Comparison of ENCODE assay signal across 15 cellular contexts in the genomic region with DNA sequence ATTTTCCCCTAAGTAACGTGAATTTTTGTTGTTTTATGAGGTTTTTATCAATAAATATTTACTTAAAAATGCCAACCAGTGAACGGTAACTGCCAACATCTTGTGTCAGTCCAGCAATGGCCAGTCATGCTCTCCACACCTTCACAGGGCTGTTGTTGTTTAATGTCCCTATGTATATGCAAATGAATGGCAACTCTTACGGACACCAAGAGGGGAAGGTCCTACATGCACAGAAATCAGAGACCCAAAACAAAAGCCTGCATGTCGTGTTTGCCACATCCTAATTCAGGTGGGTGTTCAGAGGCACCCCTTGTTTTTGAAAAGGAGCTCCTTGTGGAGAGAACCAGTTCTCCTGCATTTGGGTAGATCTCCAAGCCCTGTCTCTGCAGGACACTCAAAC. TPM values are rescaled to one million over a fixed set of nuclear protein-coding genes. Genes with fewer than 3 reads are reported as not detected.
DNase-seq lines count a peak whose midpoint lies in the region; ATAC-seq and TF ChIP-seq lines count a peak whose summit lies in the region.
"Had no signal": no experiment of that assay in that cellular context is flagged by ENCODE, and none has a peak within 500 bp of the region (broad histone marks: within the 10 kb centered on the region; RNA-seq: fewer than 3 reads in every experiment).

No MANE protein-coding gene starts in this region.

- no peaks in the 10 kb centered on the region for H4K20me1 ChIP-seq in GM23338 (replicated peaks; ENCODE audit: insufficient read depth)

- H2AFZ ChIP-seq in GM23338: no peak overlapping the region

- H3K4me1 Mint-ChIP-seq in GM23338: peaks cover 32% of the 10 kb centered on the region
- peaks cover 34% of the 10 kb centered on the region for H3K4me1 Mint-ChIP-seq in WTC11

- no peaks in the 10 kb centered on the region for H3F3A ChIP-seq in GM23338 (replicated peaks; ENCODE audit: low read depth)

- peak; percentile 28 for DNase-seq in GM23338 (ENCODE audit: low spot score)
- DNase-seq in WTC11 (ENCODE audit: low spot score): no peak
- no peak for DNase-seq in foreskin fibroblast
- DNase-seq: C1 segment of cervical spinal cord; Calu3; CD4-positive, alpha-beta memory T cell; COR-L47; DMS53; DMS79 treated with DMSO at 0.1 percent for 48 hours; GOT3; H7 had no signal

- H3K4me3 ChIP-seq in GM23338: no peak overlapping the region
- peak overlapping the region; percentile 43; the same call in 1 of the 2 replicates for H3K4me3 ChIP-seq in iPS-20b (ENCODE audit: low read length)
- no peak overlapping the region for H3K4me3 ChIP-seq in foreskin fibroblast (ENCODE audit: low read depth in 1 of 2, low read length in 2 of 2)

- H3K9me3 ChIP-seq in iPS-20b (ENCODE audit: insufficient read depth, low read depth, low read length): no peaks in the 10 kb centered on the region

- H3K27ac Mint-ChIP-seq in GM23338 (peak overlapping the region; percentile 89), WTC11 (peak overlapping the region; percentile 70; the same call in 1 of the 2 replicates)
- H3K27ac Mint-ChIP-seq: CD4-positive, alpha-beta memory T cell had no signal

- H3K27ac ChIP-seq in GM23338 (ENCODE audit: low read depth) (no peak overlapping the region), iPS-20b (ENCODE audit: low read length) (no peak overlapping the region)

- H3K9me2 ChIP-seq in GM23338 (ENCODE audit: insufficient read depth): no peaks in the 10 kb centered on the region

- peak overlapping the region; percentile 34; the same call in 1 of the 2 replicates for H3K9ac ChIP-seq in iPS-20b (ENCODE audit: low read depth, low read length)

- H3K4me2 ChIP-seq in GM23338: peak overlapping the region; percentile 2; the same call in 1 of the 2 replicates

- TF ChIP-seq CTCF in GM23338 (conservative IDR thresholded peaks at IDR 0.05; ENCODE audit: low read depth in 2 of 2) (no peak), WTC11 (IDR thresholded peaks at IDR 0.05) (no peak), foreskin fibroblast (IDR thresholded peaks at IDR 0.05; ENCODE audit: low read depth, low read length) (no peak)

- no peaks in the 10 kb centered on the region for H3K36me3 Mint-ChIP-seq in GM23338 (ENCODE audit: low read depth)
- no peaks in the 10 kb centered on the region for H3K36me3 Mint-ChIP-seq in WTC11

- POLR2A ChIA-PET in WTC11 (lab: Charles Lee): interaction anchor here (0.5 kb wide), 1 partner anchor 16 kb away, joined by 3 read pairs; no protein-coding TSS in a partner anchor

- H3K27me3 ChIP-seq in GM23338 (ENCODE audit: insufficient read depth) (no peaks in the 10 kb centered on the region), iPS-20b (ENCODE audit: insufficient read depth, low read length) (no peaks in the 10 kb centered on the region)

- H3K4me3 Mint-ChIP-seq in GM23338 (no peak overlapping the region), WTC11 (peak overlapping the region; percentile 12; the same call in 1 of the 2 replicates)
- H3K4me3 Mint-ChIP-seq: CD4-positive, alpha-beta memory T cell had no signal

- peaks cover 10% of the 10 kb centered on the region for H3K27me3 Mint-ChIP-seq in GM23338 (ENCODE audit: insufficient read depth, low read depth, poor library complexity)
- H3K27me3 Mint-ChIP-seq in WTC11 (ENCODE audit: low read depth): no peaks in the 10 kb centered on the region; the same call in 1 of the 2 replicates

- no peaks in the 10 kb centered on the region for H3K9me3 Mint-ChIP-seq in GM23338
- H3K9me3 Mint-ChIP-seq in WTC11: no peaks in the 10 kb centered on the region

- H3K4me1 ChIP-seq in GM23338 (ENCODE audit: insufficient read depth): peaks cover 27% of the 10 kb centered on the region
- peaks cover 15% of the 10 kb centered on the region; the same call in 1 of the 2 replicates for H3K4me1 ChIP-seq in iPS-20b (ENCODE audit: insufficient read depth, low read length)

- H3K79me2 ChIP-seq in GM23338 (replicated peaks; ENCODE audit: insufficient read depth): no peaks in the 10 kb centered on the region

- H3K36me3 ChIP-seq in GM23338 (ENCODE audit: insufficient read depth) (no peaks in the 10 kb centered on the region), iPS-20b (ENCODE audit: insufficient read depth, low read depth, low read length) (no peaks in the 10 kb centered on the region)

- ATAC-seq in GM23338: peak; percentile 52
- ATAC-seq in WTC11: peak; percentile 55
- ATAC-seq in HG03565 (IDR thresholded peaks at IDR 0.05; ENCODE audit: unreplicated experiment): no peak
- ATAC-seq in GM21390 (IDR thresholded peaks at IDR 0.05; ENCODE audit: unreplicated experiment): no peak
- ATAC-seq: HCT116 had no signal

- CTCF ChIA-PET in WTC11 (lab: Charles Lee): interaction anchor here (0.5 to 1.7 kb wide), 6 partner anchors 22 to 626 kb away, joined by 3 to 5 read pairs (median 3); no protein-coding TSS in a partner anchor

TF ChIP-seq in WTC11, 78 proteins besides CTCF, POLR2A, EP300 and RAD21 (continues in another document):
- TF ChIP-seq ATF1 (CRISPR knock-in tag; IDR thresholded peaks at IDR 0.05) (no peak), NFE2L1 (CRISPR knock-in tag; IDR thresholded peaks at IDR 0.05) (no peak), CBFB (CRISPR knock-in tag; IDR thresholded peaks at IDR 0.05; ENCODE audit: low read depth) (no peak), ATF6 (CRISPR knock-in tag; IDR thresholded peaks at IDR 0.05) (no peak), STAT6 (CRISPR knock-in tag; conservative IDR thresholded peaks at IDR 0.05; ENCODE audit: low read depth) (no peak), FOXP1 (CRISPR knock-in tag; IDR thresholded peaks at IDR 0.05; ENCODE audit: borderline replicate concordance) (no peak), ZNF219 (CRISPR knock-in tag; IDR thresholded peaks at IDR 0.05; ENCODE audit: borderline replicate concordance) (no peak), GRHL2 (CRISPR knock-in tag; IDR thresholded peaks at IDR 0.05; ENCODE audit: insufficient replicate concordance, severe bottlenecking) (no peak), ZBTB43 (CRISPR knock-in tag; IDR thresholded peaks at IDR 0.05) (no peak), ZNF263 (CRISPR knock-in tag; IDR thresholded peaks at IDR 0.05; ENCODE audit: low read depth) (no peak), ZNF138 (CRISPR knock-in tag; conservative IDR thresholded peaks at IDR 0.05) (no peak), ZNF396 (CRISPR knock-in tag; IDR thresholded peaks at IDR 0.05; ENCODE audit: borderline replicate concordance) (no peak), CREM (CRISPR knock-in tag; IDR thresholded peaks at IDR 0.05) (no peak), ZNF416 (CRISPR knock-in tag; IDR thresholded peaks at IDR 0.05) (no peak), NR1H2 (CRISPR knock-in tag; IDR thresholded peaks at IDR 0.05) (no peak), SMAD4 (CRISPR knock-in tag; IDR thresholded peaks at IDR 0.05) (no peak)

RNA-seq across cellular contexts. Expression of gene FTCDNL1, which starts 4.8 kb away (rescaled TPM):
- total RNA-seq in GM23338 (2014; rRNA removed; shearing (Covaris generic)): 1.7 and 3.3 TPM in 2 replicates
- polyA plus RNA-seq in GM23338 (2016; fragmentation: Nextera tagmentation; extraction: Ambion mirVana): 2.0 and 2.3 TPM in 2 replicates
- 0.85 to 2.1 TPM (median 1.8 TPM) in 3 replicates for total RNA-seq in WTC11 (2021)

RNA-seq across cellular contexts. Expression of gene C2orf69, which starts 55.3 kb away (rescaled TPM):
- total RNA-seq in GM23338 (2014; rRNA removed; shearing (Covaris generic)): 36.6 and 39.2 TPM in 2 replicates
- 31.2 and 33.4 TPM in 2 replicates for polyA plus RNA-seq in GM23338 (2016; fragmentation: Nextera tagmentation; extraction: Ambion mirVana)
- total RNA-seq in WTC11 (2021): 25.8 to 29.9 TPM (median 26.5 TPM) in 3 replicates

Comparison
In these comparisons a context has a peak if more than half of its experiments do, and no peak if none do; other contexts are left out.
1. ATAC-seq: peak in GM23338 (single experiment) and WTC11 (single experiment); none in HG03565 (single experiment) and GM21390 (single experiment).